ENCODE assay signal across 12 cellular contexts in genomic region chr5:151805414-151806225, GRCh38. TPM values are rescaled to one million over a fixed set of nuclear protein-coding genes. Genes with fewer than 3 reads are reported as not detected.
DNase-seq lines count a peak whose midpoint lies in the region; ATAC-seq and TF ChIP-seq lines count a peak whose summit lies in the region.
"Had no signal": no experiment of that assay in that cellular context is flagged by ENCODE, and none has a peak within 500 bp of the region (broad histone marks: within the 10 kb centered on the region; RNA-seq: fewer than 3 reads in every experiment).

No MANE protein-coding gene starts in this region.

- intact Hi-C loops in CD8-positive, alpha-beta T cell (cut with DNase I, micrococcal nuclease) = no loop called here

- H3K4me1 ChIP-seq in CD8-positive, alpha-beta T cell (ENCODE audit: insufficient read depth, low read length) = no peaks in the 10 kb centered on the region

- H3K36me3 Mint-ChIP-seq in CD8-positive, alpha-beta T cell = peaks cover 78% of the 10 kb centered on the region
- H3K36me3 Mint-ChIP-seq in HFFc6 (ENCODE audit: low read depth) (peaks cover 69% of the 10 kb centered on the region), chondrocyte (ENCODE audit: low read depth) (peaks cover 27% of the 10 kb centered on the region)

- H3K27ac ChIP-seq in CD8-positive, alpha-beta T cell (ENCODE audit: low read depth, low read length) = no peak overlapping the region
- H3K27ac ChIP-seq: VCaP had no signal

- peak overlapping the region; percentile 67 for H3K27ac Mint-ChIP-seq in CD8-positive, alpha-beta T cell
- H3K27ac Mint-ChIP-seq in HFFc6 (peak overlapping the region; percentile 19), chondrocyte (ENCODE audit: unreplicated experiment) (peak overlapping the region; percentile 17)

- no peaks in the 10 kb centered on the region for H3K9me3 ChIP-seq in CD8-positive, alpha-beta T cell (ENCODE audit: low read length)

- H3K4me3 ChIP-seq in CD8-positive, alpha-beta T cell (ENCODE audit: low read depth, low read length) = no peak overlapping the region
- H3K4me3 ChIP-seq: MG63 had no signal

- no peaks in the 10 kb centered on the region for H3K27me3 Mint-ChIP-seq in CD8-positive, alpha-beta T cell (ENCODE audit: low read depth)
- H3K27me3 Mint-ChIP-seq in HFFc6 (ENCODE audit: insufficient read depth) (no peaks in the 10 kb centered on the region), chondrocyte (ENCODE audit: low read depth) (no peaks in the 10 kb centered on the region)

- no peak overlapping the region for H3K4me3 Mint-ChIP-seq in CD8-positive, alpha-beta T cell
- H3K4me3 Mint-ChIP-seq in HFFc6 = no peak overlapping the region
- no peak overlapping the region for H3K4me3 Mint-ChIP-seq in chondrocyte (ENCODE audit: unreplicated experiment)

- POLR2A ChIA-PET in CD8-positive, alpha-beta T cell (lab: Charles Lee) = no interaction called here

- no peak for ATAC-seq in CD8-positive, alpha-beta T cell
- ATAC-seq in omental fat pad (ENCODE audit: low FRiP score) = peak; percentile 91
- ATAC-seq in GM21447 (IDR thresholded peaks at IDR 0.05; ENCODE audit: unreplicated experiment) = no peak
- ATAC-seq: left colon had no signal

- no peaks in the 10 kb centered on the region for H3K27me3 ChIP-seq in CD8-positive, alpha-beta T cell (ENCODE audit: insufficient read depth, low read length)
- H3K27me3 ChIP-seq: MG63 had no signal

- H3K4me1 Mint-ChIP-seq in CD8-positive, alpha-beta T cell (ENCODE audit: low read depth) = peaks cover 12% of the 10 kb centered on the region
- H3K4me1 Mint-ChIP-seq in HFFc6 (ENCODE audit: low read depth) = peaks cover 57% of the 10 kb centered on the region
- H3K4me1 Mint-ChIP-seq in chondrocyte (ENCODE audit: low read depth) = peaks cover 53% of the 10 kb centered on the region

- H3K36me3 ChIP-seq in CD8-positive, alpha-beta T cell (ENCODE audit: insufficient read depth, low read length) = peaks cover 24% of the 10 kb centered on the region

- TF ChIP-seq CTCF in CD8-positive, alpha-beta T cell (IDR thresholded peaks at IDR 0.05) = no peak
- no peak for TF ChIP-seq CTCF in HFFc6 (IDR thresholded peaks at IDR 0.05)
- no peak for TF ChIP-seq CTCF in chondrocyte (IDR thresholded peaks at IDR 0.05)
- TF ChIP-seq CTCF in omental fat pad (IDR thresholded peaks at IDR 0.05) = no peak

- H3K9me3 Mint-ChIP-seq in CD8-positive, alpha-beta T cell = no peaks in the 10 kb centered on the region
- H3K9me3 Mint-ChIP-seq in HFFc6 (no peaks in the 10 kb centered on the region), chondrocyte (ENCODE audit: low read depth) (no peaks in the 10 kb centered on the region)

- CTCF ChIA-PET in CD8-positive, alpha-beta T cell (lab: Charles Lee) = interaction anchor here (0.6 kb wide), 1 partner anchor 148 kb away, joined by 3 read pairs; no protein-coding TSS in a partner anchor

- DNase-seq in CD8-positive, alpha-beta T cell = no peak
- DNase-seq in HFFc6 (no peak), chondrocyte (ENCODE audit: low spot score) (no peak), omental fat pad (ENCODE audit: low spot score) (no peak), NAMALWA (ENCODE audit: low spot score) (no peak), hypothalamus (lab: John Stamatoyannopoulos, UW) (no peak), NCI-H1092 treated with DMSO at 0.1 percent for 48 hours (lab: John Stamatoyannopoulos, UW) (no peak)
- DNase-seq: left colon, MG63, NCI-H510A treated with DMSO at 0.1 percent for 48 hours had no signal

RNA-seq across cellular contexts. Expression of gene G3BP1, which starts 33.9 kb away (rescaled TPM):
- 10 to 100 TPM; 89.1 to 91.1 TPM for total RNA-seq in CD8-positive, alpha-beta T cell
- 100 to 1,000 TPM; 242 to 284 (median 245) TPM for total RNA-seq in HFFc6 (2021; fragmentation: NEBNext Ultra II Directional; extraction: Animal tissue kit (Norgen Biotek cat#: 25700))
- total RNA-seq in chondrocyte (174 to 202 TPM (median 181 TPM) in 3 replicates), omental fat pad (100 to 1,000 TPM; 110 to 180 (median 114) TPM)

RNA-seq across cellular contexts. Expression of gene ATOX1, which starts 47.2 kb away (rescaled TPM):
- total RNA-seq in CD8-positive, alpha-beta T cell = 10 to 100 TPM; 12.6 to 13.2 TPM
- 100 to 1,000 TPM; 148 to 185 (median 155) TPM for total RNA-seq in HFFc6 (2021; fragmentation: NEBNext Ultra II Directional; extraction: Animal tissue kit (Norgen Biotek cat#: 25700))
- total RNA-seq in chondrocyte = 104 to 129 TPM (median 128 TPM) in 3 replicates
- 100 to 1,000 TPM in 2 of 4 donors, 10 to 100 TPM in 2; 81.5 to 162 (median 109) TPM for total RNA-seq in omental fat pad

Comparison
In these comparisons a context has a peak if more than half of its experiments do, and no peak if none do; other contexts are left out.
1. H3K27ac Mint-ChIP-seq: peak in every context shown above with its lines; median percentile 67 in CD8-positive, alpha-beta T cell; 19 in HFFc6; 17 in chondrocyte.